1 cellular context compared by ENCODE assay signal in the genomic region with DNA sequence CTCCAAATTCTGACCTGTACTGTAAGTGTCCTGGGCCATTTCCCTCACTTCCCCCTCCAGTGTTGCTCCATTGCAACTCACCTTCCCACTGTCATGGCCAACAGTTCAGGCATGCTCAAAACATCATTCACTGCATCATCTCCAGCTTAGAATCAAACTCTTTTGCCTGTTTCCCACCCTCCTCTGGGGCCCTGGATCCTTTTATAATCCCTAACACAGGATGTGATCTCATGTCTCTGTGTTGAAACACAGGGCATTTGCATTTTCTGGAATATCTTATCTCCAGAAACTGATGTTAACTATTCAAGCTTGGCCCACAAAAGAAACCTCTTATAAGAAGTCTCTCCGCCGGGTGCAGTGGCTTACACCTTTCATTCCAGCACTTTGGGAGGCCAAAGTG.
TF ChIP-seq lines count a peak whose summit lies in the region.

No MANE protein-coding gene starts in this region.

TF ChIP-seq in HEK293T, 16 proteins besides CTCF, POLR2A, EP300 and RAD21:
- TF ChIP-seq SP1 (IDR thresholded peaks at IDR 0.05) = no peak
- TF ChIP-seq ZNF384 (IDR thresholded peaks at IDR 0.05) = no peak
- no peak for TF ChIP-seq ARNT (IDR thresholded peaks at IDR 0.05)
- TF ChIP-seq NFRKB (IDR thresholded peaks at IDR 0.05) = no peak
- no peak for TF ChIP-seq L3MBTL2 (conservative IDR thresholded peaks at IDR 0.05)
- no peak for TF ChIP-seq SUZ12 (IDR thresholded peaks at IDR 0.05)
- no peak for TF ChIP-seq ELF4 (IDR thresholded peaks at IDR 0.05)
- no peak for TF ChIP-seq BHLHE40 (IDR thresholded peaks at IDR 0.05; ENCODE audit: borderline replicate concordance)
- TF ChIP-seq, protein P1, sequence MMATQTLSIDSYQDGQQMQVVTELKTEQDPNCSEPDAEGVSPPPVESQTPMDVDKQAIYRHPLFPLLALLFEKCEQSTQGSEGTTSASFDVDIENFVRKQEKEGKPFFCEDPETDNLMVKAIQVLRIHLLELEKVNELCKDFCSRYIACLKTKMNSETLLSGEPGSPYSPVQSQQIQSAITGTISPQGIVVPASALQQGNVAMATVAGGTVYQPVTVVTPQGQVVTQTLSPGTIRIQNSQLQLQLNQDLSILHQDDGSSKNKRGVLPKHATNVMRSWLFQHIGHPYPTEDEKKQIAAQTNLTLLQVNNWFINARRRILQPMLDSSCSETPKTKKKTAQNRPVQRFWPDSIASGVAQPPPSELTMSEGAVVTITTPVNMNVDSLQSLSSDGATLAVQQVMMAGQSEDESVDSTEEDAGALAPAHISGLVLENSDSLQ (IDR thresholded peaks at IDR 0.05) = no peak
- no peak for TF ChIP-seq TARDBP (IDR thresholded peaks at IDR 0.05)
- no peak for TF ChIP-seq HDGF (IDR thresholded peaks at IDR 0.05; ENCODE audit: borderline replicate concordance)
- no peak for TF ChIP-seq FOXK2 (IDR thresholded peaks at IDR 0.05)
- no peak for TF ChIP-seq FOXA1 (IDR thresholded peaks at IDR 0.05)
- no peak for TF ChIP-seq CTBP1 (IDR thresholded peaks at IDR 0.05; ENCODE audit: borderline replicate concordance)
- no peak for TF ChIP-seq FOXM1 (IDR thresholded peaks at IDR 0.05; ENCODE audit: borderline replicate concordance)
- no peak for TF ChIP-seq LEF1 (IDR thresholded peaks at IDR 0.05; ENCODE audit: borderline replicate concordance)
